In the genomic region with DNA sequence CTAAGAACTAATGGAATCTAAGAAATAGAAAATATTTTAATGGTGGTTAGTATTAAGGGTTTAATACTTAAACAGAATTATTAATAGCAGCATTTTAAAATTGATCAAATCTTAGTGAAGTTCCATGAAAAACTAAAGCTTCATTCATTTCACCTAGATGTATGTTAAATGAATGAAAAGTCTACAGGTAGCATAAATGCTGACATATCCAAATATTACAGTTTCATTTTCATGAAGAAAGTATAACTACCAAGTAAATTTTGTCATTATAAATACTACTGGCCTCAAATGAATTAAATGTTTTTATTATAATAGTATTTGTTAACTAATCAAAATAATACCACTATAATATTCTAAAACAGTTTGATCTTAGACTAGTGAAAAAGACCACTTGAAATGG, we compare ENCODE assay signal across 2 cellular contexts.
TF ChIP-seq lines count a peak whose summit lies in the region.

No MANE protein-coding gene starts in this region.

TF ChIP-seq in HepG2, 621 proteins besides CTCF, POLR2A, EP300 and RAD21:
- no peak for TF ChIP-seq PAXIP1 (CRISPR knock-in tag; conservative IDR thresholded peaks at IDR 0.05)
- TF ChIP-seq, protein P1, sequence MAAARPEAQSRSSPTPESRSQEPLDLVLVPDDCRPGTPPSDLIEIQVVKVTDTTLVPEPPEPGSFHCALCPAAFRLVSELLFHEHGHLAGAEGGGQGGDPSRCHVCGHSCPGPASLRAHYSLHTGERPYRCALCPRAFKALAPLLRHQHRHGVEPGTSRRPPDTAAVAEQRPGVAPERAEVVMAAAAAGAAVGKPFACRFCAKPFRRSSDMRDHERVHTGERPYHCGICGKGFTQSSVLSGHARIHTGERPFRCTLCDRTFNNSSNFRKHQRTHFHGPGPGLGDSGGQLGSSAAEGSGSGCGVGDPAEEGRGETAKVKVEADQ (CRISPR knock-in tag; IDR thresholded peaks at IDR 0.05; ENCODE audit: borderline replicate concordance), result no peak
- TF ChIP-seq MAFK (conservative IDR thresholded peaks at IDR 0.05 in 1 of 2, IDR thresholded peaks at IDR 0.05 in 1 of 2; ENCODE audit: low read length in 2 of 2), result peak; percentile 63 to 83
- TF ChIP-seq MAFF (IDR thresholded peaks at IDR 0.05; ENCODE audit: low read depth, low read length), result peak; percentile 73

TF ChIP-seq in K562, 482 proteins besides CTCF, POLR2A, EP300 and RAD21 (continued from another document):
- TF ChIP-seq, protein P2, sequence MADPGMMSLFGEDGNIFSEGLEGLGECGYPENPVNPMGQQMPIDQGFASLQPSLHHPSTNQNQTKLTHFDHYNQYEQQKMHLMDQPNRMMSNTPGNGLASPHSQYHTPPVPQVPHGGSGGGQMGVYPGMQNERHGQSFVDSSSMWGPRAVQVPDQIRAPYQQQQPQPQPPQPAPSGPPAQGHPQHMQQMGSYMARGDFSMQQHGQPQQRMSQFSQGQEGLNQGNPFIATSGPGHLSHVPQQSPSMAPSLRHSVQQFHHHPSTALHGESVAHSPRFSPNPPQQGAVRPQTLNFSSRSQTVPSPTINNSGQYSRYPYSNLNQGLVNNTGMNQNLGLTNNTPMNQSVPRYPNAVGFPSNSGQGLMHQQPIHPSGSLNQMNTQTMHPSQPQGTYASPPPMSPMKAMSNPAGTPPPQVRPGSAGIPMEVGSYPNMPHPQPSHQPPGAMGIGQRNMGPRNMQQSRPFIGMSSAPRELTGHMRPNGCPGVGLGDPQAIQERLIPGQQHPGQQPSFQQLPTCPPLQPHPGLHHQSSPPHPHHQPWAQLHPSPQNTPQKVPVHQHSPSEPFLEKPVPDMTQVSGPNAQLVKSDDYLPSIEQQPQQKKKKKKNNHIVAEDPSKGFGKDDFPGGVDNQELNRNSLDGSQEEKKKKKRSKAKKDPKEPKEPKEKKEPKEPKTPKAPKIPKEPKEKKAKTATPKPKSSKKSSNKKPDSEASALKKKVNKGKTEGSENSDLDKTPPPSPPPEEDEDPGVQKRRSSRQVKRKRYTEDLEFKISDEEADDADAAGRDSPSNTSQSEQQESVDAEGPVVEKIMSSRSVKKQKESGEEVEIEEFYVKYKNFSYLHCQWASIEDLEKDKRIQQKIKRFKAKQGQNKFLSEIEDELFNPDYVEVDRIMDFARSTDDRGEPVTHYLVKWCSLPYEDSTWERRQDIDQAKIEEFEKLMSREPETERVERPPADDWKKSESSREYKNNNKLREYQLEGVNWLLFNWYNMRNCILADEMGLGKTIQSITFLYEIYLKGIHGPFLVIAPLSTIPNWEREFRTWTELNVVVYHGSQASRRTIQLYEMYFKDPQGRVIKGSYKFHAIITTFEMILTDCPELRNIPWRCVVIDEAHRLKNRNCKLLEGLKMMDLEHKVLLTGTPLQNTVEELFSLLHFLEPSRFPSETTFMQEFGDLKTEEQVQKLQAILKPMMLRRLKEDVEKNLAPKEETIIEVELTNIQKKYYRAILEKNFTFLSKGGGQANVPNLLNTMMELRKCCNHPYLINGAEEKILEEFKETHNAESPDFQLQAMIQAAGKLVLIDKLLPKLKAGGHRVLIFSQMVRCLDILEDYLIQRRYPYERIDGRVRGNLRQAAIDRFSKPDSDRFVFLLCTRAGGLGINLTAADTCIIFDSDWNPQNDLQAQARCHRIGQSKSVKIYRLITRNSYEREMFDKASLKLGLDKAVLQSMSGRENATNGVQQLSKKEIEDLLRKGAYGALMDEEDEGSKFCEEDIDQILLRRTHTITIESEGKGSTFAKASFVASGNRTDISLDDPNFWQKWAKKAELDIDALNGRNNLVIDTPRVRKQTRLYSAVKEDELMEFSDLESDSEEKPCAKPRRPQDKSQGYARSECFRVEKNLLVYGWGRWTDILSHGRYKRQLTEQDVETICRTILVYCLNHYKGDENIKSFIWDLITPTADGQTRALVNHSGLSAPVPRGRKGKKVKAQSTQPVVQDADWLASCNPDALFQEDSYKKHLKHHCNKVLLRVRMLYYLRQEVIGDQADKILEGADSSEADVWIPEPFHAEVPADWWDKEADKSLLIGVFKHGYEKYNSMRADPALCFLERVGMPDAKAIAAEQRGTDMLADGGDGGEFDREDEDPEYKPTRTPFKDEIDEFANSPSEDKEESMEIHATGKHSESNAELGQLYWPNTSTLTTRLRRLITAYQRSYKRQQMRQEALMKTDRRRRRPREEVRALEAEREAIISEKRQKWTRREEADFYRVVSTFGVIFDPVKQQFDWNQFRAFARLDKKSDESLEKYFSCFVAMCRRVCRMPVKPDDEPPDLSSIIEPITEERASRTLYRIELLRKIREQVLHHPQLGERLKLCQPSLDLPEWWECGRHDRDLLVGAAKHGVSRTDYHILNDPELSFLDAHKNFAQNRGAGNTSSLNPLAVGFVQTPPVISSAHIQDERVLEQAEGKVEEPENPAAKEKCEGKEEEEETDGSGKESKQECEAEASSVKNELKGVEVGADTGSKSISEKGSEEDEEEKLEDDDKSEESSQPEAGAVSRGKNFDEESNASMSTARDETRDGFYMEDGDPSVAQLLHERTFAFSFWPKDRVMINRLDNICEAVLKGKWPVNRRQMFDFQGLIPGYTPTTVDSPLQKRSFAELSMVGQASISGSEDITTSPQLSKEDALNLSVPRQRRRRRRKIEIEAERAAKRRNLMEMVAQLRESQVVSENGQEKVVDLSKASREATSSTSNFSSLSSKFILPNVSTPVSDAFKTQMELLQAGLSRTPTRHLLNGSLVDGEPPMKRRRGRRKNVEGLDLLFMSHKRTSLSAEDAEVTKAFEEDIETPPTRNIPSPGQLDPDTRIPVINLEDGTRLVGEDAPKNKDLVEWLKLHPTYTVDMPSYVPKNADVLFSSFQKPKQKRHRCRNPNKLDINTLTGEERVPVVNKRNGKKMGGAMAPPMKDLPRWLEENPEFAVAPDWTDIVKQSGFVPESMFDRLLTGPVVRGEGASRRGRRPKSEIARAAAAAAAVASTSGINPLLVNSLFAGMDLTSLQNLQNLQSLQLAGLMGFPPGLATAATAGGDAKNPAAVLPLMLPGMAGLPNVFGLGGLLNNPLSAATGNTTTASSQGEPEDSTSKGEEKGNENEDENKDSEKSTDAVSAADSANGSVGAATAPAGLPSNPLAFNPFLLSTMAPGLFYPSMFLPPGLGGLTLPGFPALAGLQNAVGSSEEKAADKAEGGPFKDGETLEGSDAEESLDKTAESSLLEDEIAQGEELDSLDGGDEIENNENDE (IDR thresholded peaks at IDR 0.05; ENCODE audit: low read depth, low read length), result no peak
